Comparison of ENCODE assay signal across 12 cellular contexts in genomic region chr3:105598047-105598796, GRCh38.
DNase-seq lines count a peak whose midpoint lies in the region; ATAC-seq, FAIRE-seq and TF ChIP-seq lines count a peak whose summit lies in the region.
"Had no signal": no experiment of that assay in that cellular context is flagged by ENCODE, and none has a peak within 500 bp of the region (broad histone marks: within the 10 kb centered on the region; RNA-seq: fewer than 3 reads in every experiment).

No MANE protein-coding gene starts in this region.

- H3F3A ChIP-seq in SK-N-SH (replicated peaks; ENCODE audit: insufficient read depth): peaks cover 17% of the 10 kb centered on the region

- H4K20me1 ChIP-seq in SK-N-SH (ENCODE audit: insufficient read depth): no peaks in the 10 kb centered on the region
- H4K20me1 ChIP-seq: BLaER1 had no signal

- TF ChIP-seq RAD21 in SK-N-SH (IDR thresholded peaks at IDR 0.05; ENCODE audit: low read length): no peak

- H3K79me2 ChIP-seq in SK-N-SH (ENCODE audit: insufficient read depth): no peaks in the 10 kb centered on the region

- no peaks in the 10 kb centered on the region for H3K36me3 Mint-ChIP-seq in MCF 10A (ENCODE audit: insufficient read depth, unreplicated experiment)

- TF ChIP-seq CTCF in MCF 10A (IDR thresholded peaks at IDR 0.05; ENCODE audit: unreplicated experiment) (no peak), breast epithelium (IDR thresholded peaks at IDR 0.05) (no peak), SK-N-SH (IDR thresholded peaks at IDR 0.05) (no peak), fibroblast of the aortic adventitia (IDR thresholded peaks at IDR 0.05; ENCODE audit: insufficient read depth, low read length) (no peak)

- no peak overlapping the region for H3K4me3 Mint-ChIP-seq in MCF 10A (ENCODE audit: unreplicated experiment)

- peak overlapping the region; percentile 71; the same call in 1 of the 2 replicates for H2AFZ ChIP-seq in SK-N-SH (ENCODE audit: low read depth)

- FAIRE-seq in urothelium cell line (lab: Jason Lieb, UNC): peak; percentile 44

- peaks cover 15% of the 10 kb centered on the region for H3K9me3 Mint-ChIP-seq in MCF 10A (ENCODE audit: unreplicated experiment)

- DNase-seq in MCF 10A (ENCODE audit: unreplicated experiment) (peak; percentile 85), breast epithelium (ENCODE audit: low spot score in 2 of 2) (no peak), SK-N-SH (no peak), fibroblast of the aortic adventitia (ENCODE audit: low read depth) (peak; percentile 96), urothelium cell line (ENCODE audit: low spot score) (peak; percentile 78)
- no peak for DNase-seq in activated CD8-positive, alpha-beta memory T cell treated with anti-CD3 and anti-CD28 coated beads for 24 hours
- DNase-seq: stimulated activated naive CD4-positive, alpha-beta T cell treated with Interleukin-2 at 50 U/mL for 16 hours had no signal

- POLR2A ChIA-PET in MCF 10A (lab: Yijun Ruan, JAX): interaction anchor here (0.6 to 1.6 kb wide), 2 partner anchors 14 to 71 kb away, joined by 3 to 5 read pairs; no protein-coding TSS in a partner anchor
- POLR2A ChIA-PET in SK-N-SH (lab: Yijun Ruan, JAX): no interaction called here

- CTCF ChIA-PET in MCF 10A (lab: Yijun Ruan, JAX): interaction anchor here (0.7 kb wide), 1 partner anchor 9 kb away, joined by 3 read pairs; no protein-coding TSS in a partner anchor
- CTCF ChIA-PET in SK-N-SH (lab: Yijun Ruan, JAX): interaction anchor here (1.0 kb wide), 1 partner anchor 29 kb away, joined by 3 read pairs; no protein-coding TSS in a partner anchor

- H3K4me1 ChIP-seq in breast epithelium (no peaks in the 10 kb centered on the region), SK-N-SH (ENCODE audit: control insufficient read depth in 1 of 2, insufficient read depth in 2 of 2, low read depth in 1 of 2, low read length in 1 of 2) (peaks cover 0 to 17% of the 10 kb centered on the region in 2 experiments; a peak in 1 of 4 replicates)
- H3K4me1 ChIP-seq: ascending aorta, BLaER1 had no signal

- H3K9me2 ChIP-seq in SK-N-SH: no peaks in the 10 kb centered on the region

- WGBS in SK-N-SH (ENCODE audit: low lambda C conversion rate): 50% methylated on average over 3 of the region's 3 CpGs

- peak overlapping the region; percentile 94 for H3K27ac Mint-ChIP-seq in MCF 10A (ENCODE audit: low read depth, unreplicated experiment)

- H3K27me3 ChIP-seq in breast epithelium (no peaks in the 10 kb centered on the region), SK-N-SH (ENCODE audit: insufficient read depth) (no peaks in the 10 kb centered on the region)
- H3K27me3 ChIP-seq: ascending aorta, BLaER1 had no signal

- peak in 1 of 2 experiments; percentile 77; a peak in 1 of 4 replicates for TF ChIP-seq EP300 in SK-N-SH (IDR thresholded peaks at IDR 0.05; ENCODE audit: borderline replicate concordance in 1 of 2, low read depth in 1 of 2, low read length in 1 of 2)

- H3K9me3 ChIP-seq in breast epithelium (no peaks in the 10 kb centered on the region), SK-N-SH (no peaks in the 10 kb centered on the region)
- H3K9me3 ChIP-seq: ascending aorta, BLaER1 had no signal

- BruUV-seq in MCF 10A (replicated peaks; lab: Mats Ljungman, UMichigan): TSS peak; percentile 70

- ATAC-seq in GM18517 (IDR thresholded peaks at IDR 0.05; ENCODE audit: unreplicated experiment) (no peak), GM19328 (IDR thresholded peaks at IDR 0.05; ENCODE audit: unreplicated experiment) (no peak)

- no peak overlapping the region for H3K27ac ChIP-seq in breast epithelium
- H3K27ac ChIP-seq in SK-N-SH (ENCODE audit: low read depth in 2 of 2, low read length in 1 of 2): peak overlapping the region in 1 of 2 experiments; percentile 75; a peak in 2 of 4 replicates
- H3K27ac ChIP-seq: ascending aorta, BLaER1, KMS-11 had no signal

- TF ChIP-seq POLR2A in breast epithelium (IDR thresholded peaks at IDR 0.05): no peak

- H3K27me3 Mint-ChIP-seq in MCF 10A (ENCODE audit: insufficient read depth, unreplicated experiment): no peaks in the 10 kb centered on the region

- H3K4me3 ChIP-seq in breast epithelium (no peak overlapping the region), SK-N-SH (ENCODE audit: low read depth in 2 of 2, low read length in 1 of 2) (no peak overlapping the region), fibroblast of the aortic adventitia (ENCODE audit: low read depth, low read length) (no peak overlapping the region)
- H3K4me3 ChIP-seq: ascending aorta, BLaER1 had no signal

- no peak overlapping the region; the same call in 1 of the 2 replicates for H3K9ac ChIP-seq in SK-N-SH
- H3K9ac ChIP-seq: BLaER1, KMS-11 had no signal

- intact Hi-C loops in MCF 10A (cut with micrococcal nuclease): no loop called here
- intact Hi-C loops in breast epithelium (cut with DNase I; ENCODE audit: low total_unique reads): no loop called here

- no peaks in the 10 kb centered on the region for H3K36me3 ChIP-seq in breast epithelium
- H3K36me3 ChIP-seq in SK-N-SH (replicated peaks in 1 of 2; ENCODE audit: control insufficient read depth in 1 of 2, insufficient read depth in 2 of 2, low read length in 1 of 2): no peaks in the 10 kb centered on the region
- H3K36me3 ChIP-seq: ascending aorta, BLaER1 had no signal

- peaks cover 29% of the 10 kb centered on the region for H3K4me1 Mint-ChIP-seq in MCF 10A (ENCODE audit: insufficient read depth, unreplicated experiment)

- peak overlapping the region; percentile 57; the same call in 1 of the 2 replicates for H3K4me2 ChIP-seq in SK-N-SH
- H3K4me2 ChIP-seq: BLaER1, KMS-11 had no signal

TF ChIP-seq in SK-N-SH, 30 proteins besides CTCF, POLR2A, EP300 and RAD21:
- TF ChIP-seq TCF12 (IDR thresholded peaks at IDR 0.05): peak; percentile 84
- TF ChIP-seq YY1 (IDR thresholded peaks at IDR 0.05; ENCODE audit: low read depth): peak; percentile 13; the same call in 1 of the 2 replicates
- TF ChIP-seq TEAD4 (IDR thresholded peaks at IDR 0.05; ENCODE audit: borderline replicate concordance, insufficient read depth): peak; percentile 87
- TF ChIP-seq ELF1 (IDR thresholded peaks at IDR 0.05): 0 out of 2 replicates have a peak, but pooled peaks have one; percentile 21
- TF ChIP-seq PBX3 (IDR thresholded peaks at IDR 0.05): peak; percentile 89
- TF ChIP-seq MEF2A (IDR thresholded peaks at IDR 0.05; ENCODE audit: borderline replicate concordance, low read depth): peak; percentile 36; the same call in 1 of the 2 replicates
- TF ChIP-seq FOSL2 (IDR thresholded peaks at IDR 0.05; ENCODE audit: borderline replicate concordance, low read depth): peak; percentile 93
- TF ChIP-seq ZBTB33 (IDR thresholded peaks at IDR 0.05; ENCODE audit: borderline replicate concordance, low read depth): 0 out of 2 replicates have a peak, but pooled peaks have one; percentile 59
- peak; percentile 69 for TF ChIP-seq NFIC (IDR thresholded peaks at IDR 0.05; ENCODE audit: borderline replicate concordance)
- 0 out of 2 replicates have a peak, but pooled peaks have one; percentile 27 for TF ChIP-seq FOXM1 (IDR thresholded peaks at IDR 0.05; ENCODE audit: low read depth)
- TF ChIP-seq EZH2phosphoT487 (IDR thresholded peaks at IDR 0.05; ENCODE audit: borderline replicate concordance, low read depth): no peak
- TF ChIP-seq RXRA (IDR thresholded peaks at IDR 0.05; ENCODE audit: borderline replicate concordance, low read depth): peak; percentile 42; the same call in 1 of the 2 replicates
- no peak for TF ChIP-seq GATA2 (CRISPR knock-in tag; IDR thresholded peaks at IDR 0.05)
- TF ChIP-seq USF2 (IDR thresholded peaks at IDR 0.05; ENCODE audit: borderline replicate concordance, low read depth, low read length): no peak
- peak; percentile 94 for TF ChIP-seq JUND (IDR thresholded peaks at IDR 0.05)
- peak; percentile 36; the same call in 1 of the 2 replicates for TF ChIP-seq POLR2AphosphoS5 (IDR thresholded peaks at IDR 0.05; ENCODE audit: low read depth, low read length)

Comparison
In these comparisons a context has a peak if more than half of its experiments do, and no peak if none do; other contexts are left out.
1. DNase-seq: peak in MCF 10A (single experiment), fibroblast of the aortic adventitia (single experiment) and urothelium cell line (single experiment); none in breast epithelium (0 of 2), SK-N-SH (single experiment) and activated CD8-positive, alpha-beta memory T cell treated with anti-CD3 and anti-CD28 coated beads for 24 hours (single experiment).